Comparison of ENCODE assay signal across 24 cellular contexts in genomic region chr3:46082021-46082420, GRCh38. TPM values are rescaled to one million over a fixed set of nuclear protein-coding genes. Genes with fewer than 3 reads are reported as not detected.
"Had no signal": no experiment of that assay in that cellular context is flagged by ENCODE, and none has a peak within 500 bp of the region (broad histone marks: within the 10 kb centered on the region; RNA-seq: fewer than 3 reads in every experiment).

No MANE protein-coding gene starts in this region.

- H3K27me3 ChIP-seq: colonic mucosa, heart right ventricle, neutrophil, right lobe of liver, spleen, stomach, transverse colon had no signal

- H3K4me3 ChIP-seq: colonic mucosa, heart right ventricle, psoas muscle, right lobe of liver, spleen, stomach, thoracic aorta, transverse colon had no signal

- H3K9me3 Mint-ChIP-seq: naive B cell; stimulated activated memory B cell treated with anti-CD40 and anti-IgM and Interleukin-4, amounts not matched to agents 10 μg/mL and 1 μg/mL and 100 μg/mL, for 72 hours had no signal

- DNase-seq: colonic mucosa; dermis blood vessel endothelial cell; heart right ventricle; hypothalamus; kidney glomerular epithelial cell; mesendoderm; naive B cell; psoas muscle; retina; right lobe of liver; spleen; stimulated activated CD4-positive, alpha-beta T cell treated with anti-CD3 and anti-CD28 coated beads, Interleukin-15, amount 100 ng/mL, for 24 hours; stimulated activated CD4-positive, alpha-beta T cell treated with anti-CD3 and anti-CD28 coated beads, Interleukin-1b, Interleukin-23, amount 100 ng/mL, for 48 hours; stimulated activated CD4-positive, alpha-beta T cell treated with anti-CD3 and anti-CD28 coated beads, Interleukin-4, amount 100 ng/mL, for 24 hours; stomach; substantia nigra; transverse colon had no signal

- H3K27ac Mint-ChIP-seq: naive B cell; stimulated activated memory B cell treated with anti-CD40 and anti-IgM and Interleukin-4, amounts not matched to agents 10 μg/mL and 1 μg/mL and 100 μg/mL, for 72 hours had no signal

- H3K36me3 Mint-ChIP-seq: naive B cell; stimulated activated memory B cell treated with anti-CD40 and anti-IgM and Interleukin-4, amounts not matched to agents 10 μg/mL and 1 μg/mL and 100 μg/mL, for 72 hours had no signal

- H3K4me3 Mint-ChIP-seq: naive B cell; stimulated activated memory B cell treated with anti-CD40 and anti-IgM and Interleukin-4, amounts not matched to agents 10 μg/mL and 1 μg/mL and 100 μg/mL, for 72 hours had no signal

- H3K27me3 Mint-ChIP-seq: naive B cell; stimulated activated memory B cell treated with anti-CD40 and anti-IgM and Interleukin-4, amounts not matched to agents 10 μg/mL and 1 μg/mL and 100 μg/mL, for 72 hours had no signal

- H3K4me1 ChIP-seq: colonic mucosa, right lobe of liver had no signal

- H3K36me3 ChIP-seq: colonic mucosa, heart right ventricle, neutrophil, right lobe of liver, spleen, stomach, thoracic aorta, transverse colon had no signal

- H3K27ac ChIP-seq: colonic mucosa, heart right ventricle, psoas muscle, right lobe of liver, spleen, stomach, thoracic aorta, transverse colon had no signal

- H3K9me3 ChIP-seq: colonic mucosa, heart right ventricle, neutrophil, psoas muscle, right lobe of liver, spleen, stomach, thoracic aorta, transverse colon had no signal

RNA-seq across cellular contexts. Expression of gene XCR1, which starts 54.7 kb away (rescaled TPM):
- total RNA-seq: dermis blood vessel endothelial cell, frontal cortex, glomerular endothelial cell, lung microvascular endothelial cell, osteoblast, thoracic aorta had no signal
